ENCODE assay signal across 8 cellular contexts in genomic region chr7:157404845-157405481, GRCh38.
DNase-seq lines count a peak whose midpoint lies in the region; ATAC-seq, FAIRE-seq and TF ChIP-seq lines count a peak whose summit lies in the region.

No MANE protein-coding gene starts in this region.

- H3K27me3 ChIP-seq in H7 (ENCODE audit: control insufficient read depth, insufficient read depth, low read length) (no peaks in the 10 kb centered on the region), A673 (replicated peaks; ENCODE audit: insufficient read depth, low read depth, low read length, poor library complexity) (no peaks in the 10 kb centered on the region)

- no peaks in the 10 kb centered on the region for H3K4me1 ChIP-seq in A673 (ENCODE audit: insufficient read depth, low read length, poor library complexity, severe bottlenecking)

- CTCF ChIA-PET in A673 (lab: Charles Lee) = no interaction called here

- BruUV-seq in A673 (replicated peaks; lab: Mats Ljungman, UMichigan) = no TSS peak

- TF ChIP-seq CTCF in fibroblast of pulmonary artery (IDR thresholded peaks at IDR 0.05; ENCODE audit: low read length, missing control alignments) = peak; percentile 9
- no peak for TF ChIP-seq CTCF in A673 (conservative IDR thresholded peaks at IDR 0.05; ENCODE audit: low read depth, low read length)

- H3K4me3 ChIP-seq in H7 (ENCODE audit: insufficient read depth, low read depth, low read length) (no peak overlapping the region), fibroblast of pulmonary artery (replicated peaks; ENCODE audit: low read depth, low read length) (no peak overlapping the region), skeletal muscle cell (ENCODE audit: low read depth, low read length) (no peak overlapping the region), A673 (ENCODE audit: low read depth, low read length, poor library complexity, severe bottlenecking) (no peak overlapping the region)

- intact Hi-C loops in A673 (cut with micrococcal nuclease; ENCODE audit: unreplicated experiment) = no loop called here

- H3K9me3 ChIP-seq in A673 (ENCODE audit: low read depth, low read length, poor library complexity, severe bottlenecking) = no peaks in the 10 kb centered on the region

- FAIRE-seq in GM12892 (lab: Jason Lieb, UNC) = no peak

- DNase-seq in H7 (peak; percentile 28), T1000 (lab: John Stamatoyannopoulos, UW) (peak; percentile 73), fibroblast of pulmonary artery (ENCODE audit: low read depth) (peak; percentile 98), skeletal muscle cell (ENCODE audit: low read depth) (peak; percentile 67), GM12892 (ENCODE audit: insufficient read length) (no peak), A673 (ENCODE audit: low spot score) (no peak)

- H3K36me3 ChIP-seq in H7 (replicated peaks; ENCODE audit: control insufficient read depth, insufficient read depth, low read length) = peaks cover 14% of the 10 kb centered on the region
- H3K36me3 ChIP-seq in A673 (ENCODE audit: insufficient read depth, low read length, poor library complexity, severe bottlenecking) = peaks cover 7% of the 10 kb centered on the region

- POLR2A ChIA-PET in A673 (lab: Charles Lee; ENCODE audit: low non-redundant PET) = interaction anchor here (0.6 kb wide), 2 partner anchors 24 to 1218 kb away, joined by 3 to 8 read pairs; no protein-coding TSS in a partner anchor

- TF ChIP-seq POLR2A in GM12892 (IDR thresholded peaks at IDR 0.05; ENCODE audit: low read depth, low read length) = no peak

- no peak overlapping the region for H3K27ac ChIP-seq in A673 (ENCODE audit: low read depth, low read length, poor library complexity, severe bottlenecking)

- ATAC-seq in GM19023 (IDR thresholded peaks at IDR 0.05; ENCODE audit: unreplicated experiment) = no peak
- no peak for ATAC-seq in GM18867 (IDR thresholded peaks at IDR 0.05; ENCODE audit: unreplicated experiment)

Comparison
In these comparisons a context has a peak if more than half of its experiments do, and no peak if none do; other contexts are left out.
1. DNase-seq: peak in H7 (single experiment), T1000 (single experiment), fibroblast of pulmonary artery (single experiment) and skeletal muscle cell (single experiment); none in GM12892 (single experiment) and A673 (single experiment).